Comparison of ENCODE assay signal across 11 cellular contexts in genomic region chr10:100510533-100511308, GRCh38. TPM values are rescaled to one million over a fixed set of nuclear protein-coding genes. Genes with fewer than 3 reads are reported as not detected.
DNase-seq lines count a peak whose midpoint lies in the region; ATAC-seq and TF ChIP-seq lines count a peak whose summit lies in the region.
"Had no signal": no experiment of that assay in that cellular context is flagged by ENCODE, and none has a peak within 500 bp of the region (broad histone marks: within the 10 kb centered on the region; RNA-seq: fewer than 3 reads in every experiment).

No MANE protein-coding gene starts in this region.

- H3K4me3 Mint-ChIP-seq in activated naive CD4-positive, alpha-beta T cell treated with anti-CD3 and anti-CD28 coated beads, Interleukin-2, amount 10 ng/mL, durations not matched to agents 7 days and 5 days: peak overlapping the region; percentile 79
- H3K4me3 Mint-ChIP-seq: nephron had no signal

- H3K9me3 ChIP-seq in tibial nerve: no peaks in the 10 kb centered on the region
- no peaks in the 10 kb centered on the region for H3K9me3 ChIP-seq in right atrium auricular region
- H3K9me3 ChIP-seq in esophagus squamous epithelium: no peaks in the 10 kb centered on the region

- ATAC-seq in GM21786 (IDR thresholded peaks at IDR 0.05; ENCODE audit: unreplicated experiment) (peak; percentile 64), HG03520 (IDR thresholded peaks at IDR 0.05; ENCODE audit: unreplicated experiment) (no peak)

- 87 to 90% methylated on average over 7 of the region's 7 CpGs for WGBS in tibial nerve, 2 donors
- WGBS in esophagus squamous epithelium, 2 donors: 74 to 75% methylated on average over 7 of the region's 7 CpGs

- peak overlapping the region; percentile 92 for H3K27ac Mint-ChIP-seq in activated naive CD4-positive, alpha-beta T cell treated with anti-CD3 and anti-CD28 coated beads, Interleukin-2, amount 10 ng/mL, durations not matched to agents 7 days and 5 days
- H3K27ac Mint-ChIP-seq: nephron had no signal

- H3K4me3 ChIP-seq in tibial nerve (no peak overlapping the region), right atrium auricular region (no peak overlapping the region), esophagus squamous epithelium (no peak overlapping the region)

- H3K27me3 ChIP-seq in tibial nerve (no peaks in the 10 kb centered on the region), right atrium auricular region (no peaks in the 10 kb centered on the region), esophagus squamous epithelium (no peaks in the 10 kb centered on the region)

- TF ChIP-seq POLR2A in tibial nerve (IDR thresholded peaks at IDR 0.05) (no peak), esophagus squamous epithelium (IDR thresholded peaks at IDR 0.05) (no peak)

- H3K27ac ChIP-seq in tibial nerve (no peak overlapping the region), right atrium auricular region (no peak overlapping the region), esophagus squamous epithelium (no peak overlapping the region)
- H3K27ac ChIP-seq: epithelial cell of prostate had no signal

- peaks cover 54% of the 10 kb centered on the region for H3K36me3 Mint-ChIP-seq in activated naive CD4-positive, alpha-beta T cell treated with anti-CD3 and anti-CD28 coated beads, Interleukin-2, amount 10 ng/mL, durations not matched to agents 7 days and 5 days

- intact Hi-C loops in esophagus squamous epithelium (cut with DNase I): loop anchor here (10.0 kb wide), 1 partner anchor 76 kb away; no protein-coding TSS in a partner anchor

- peak in 4 of 5 experiments; percentile 33 to 99 (median 62) for DNase-seq in T-helper 2 cell
- peak; percentile 87 for DNase-seq in activated naive CD4-positive, alpha-beta T cell treated with anti-CD3 and anti-CD28 coated beads, Interleukin-2, amount 10 ng/mL, durations not matched to agents 7 days and 5 days
- peak in 2 of 3 donors; percentile 52 to 62 for DNase-seq in stimulated activated CD4-positive, alpha-beta T cell treated with anti-CD3 and anti-CD28 coated beads, TNF-alpha, amount 100 ng/mL, for 48 hours (ENCODE audit: low read depth in 3 of 3)
- DNase-seq in tibial nerve (ENCODE audit: low spot score in 2 of 2): no peak
- DNase-seq in right atrium auricular region (ENCODE audit: low spot score): no peak
- no peak for DNase-seq in esophagus squamous epithelium (lab: John Stamatoyannopoulos, UW)

- CTCF ChIA-PET in activated naive CD4-positive, alpha-beta T cell treated with anti-CD3 and anti-CD28 coated beads, Interleukin-2, amount 10 ng/mL, durations not matched to agents 7 days and 5 days (lab: Charles Lee): interaction anchor here (0.6 to 12.3 kb wide), 13 partner anchors 9 to 488 kb away, joined by 3 to 206 read pairs (median 9); partner anchors contain the start of genes HIF1AN, SCD and SEC31B

- H3K4me1 ChIP-seq in tibial nerve (no peaks in the 10 kb centered on the region), right atrium auricular region (no peaks in the 10 kb centered on the region), esophagus squamous epithelium (peaks cover 0 to 15% (median 0%) of the 10 kb centered on the region in 3 donors)

- H3K36me3 ChIP-seq in tibial nerve (peaks cover 0 to 96% (median 0%) of the 10 kb centered on the region in 3 donors), right atrium auricular region (peaks cover 29% of the 10 kb centered on the region), esophagus squamous epithelium (peaks cover 7 to 86% (median 8%) of the 10 kb centered on the region in 3 donors)

- no peaks in the 10 kb centered on the region for H3K9me3 Mint-ChIP-seq in activated naive CD4-positive, alpha-beta T cell treated with anti-CD3 and anti-CD28 coated beads, Interleukin-2, amount 10 ng/mL, durations not matched to agents 7 days and 5 days
- H3K9me3 Mint-ChIP-seq: nephron had no signal

- peaks cover 82% of the 10 kb centered on the region for H3K4me1 Mint-ChIP-seq in activated naive CD4-positive, alpha-beta T cell treated with anti-CD3 and anti-CD28 coated beads, Interleukin-2, amount 10 ng/mL, durations not matched to agents 7 days and 5 days
- H3K4me1 Mint-ChIP-seq: nephron had no signal

- TF ChIP-seq CTCF in tibial nerve (IDR thresholded peaks at IDR 0.05) (no peak), right atrium auricular region (IDR thresholded peaks at IDR 0.05) (no peak), esophagus squamous epithelium (IDR thresholded peaks at IDR 0.05) (no peak)

- H3K27me3 Mint-ChIP-seq in activated naive CD4-positive, alpha-beta T cell treated with anti-CD3 and anti-CD28 coated beads, Interleukin-2, amount 10 ng/mL, durations not matched to agents 7 days and 5 days: no peaks in the 10 kb centered on the region

- TF ChIP-seq EP300 in tibial nerve (IDR thresholded peaks at IDR 0.05): no peak

RNA-seq across cellular contexts. Expression of gene SEC31B, which starts 8.9 kb away (rescaled TPM):
- total RNA-seq in tibial nerve (10 to 100 TPM; 12.7 to 24.9 (median 17.5) TPM), right atrium auricular region (1 to 10 TPM; 2.0 to 4.5 TPM), esophagus squamous epithelium (1 to 10 TPM in 3 of 4 donors, under 1 TPM in 1; 0.85 to 7.1 (median 2.5) TPM)

RNA-seq across cellular contexts. Expression of gene NDUFB8, which starts 18.9 kb away (rescaled TPM):
- total RNA-seq in tibial nerve: 100 to 1,000 TPM; 106 to 161 (median 132) TPM
- 100 to 1,000 TPM; 355 to 361 TPM for total RNA-seq in right atrium auricular region
- total RNA-seq in esophagus squamous epithelium: 100 to 1,000 TPM; 160 to 215 (median 187) TPM

RNA-seq across cellular contexts. Expression of gene HIF1AN, which starts 25.0 kb away (rescaled TPM):
- total RNA-seq in tibial nerve (10 to 100 TPM; 11.8 to 24.0 (median 13.6) TPM), right atrium auricular region (10 to 100 TPM in 1 of 2 donors, 1 to 10 TPM in 1; 8.5 to 11.3 TPM), esophagus squamous epithelium (10 to 100 TPM in 3 of 4 donors, 1 to 10 TPM in 1; 8.6 to 13.2 (median 11.6) TPM)

RNA-seq across cellular contexts. Expression of gene WNT8B, which starts 47.9 kb away (rescaled TPM):
- total RNA-seq in tibial nerve: not detected
- total RNA-seq in right atrium auricular region: not detected
- not detected for total RNA-seq in esophagus squamous epithelium
- total RNA-seq: RPMI7951 had no signal

Comparison
In these comparisons a context has a peak if more than half of its experiments do, and no peak if none do; other contexts are left out.
1. DNase-seq: peak in T-helper 2 cell (4 of 5), activated naive CD4-positive, alpha-beta T cell treated with anti-CD3 and anti-CD28 coated beads, Interleukin-2, amount 10 ng/mL, durations not matched to agents 7 days and 5 days (single experiment) and stimulated activated CD4-positive, alpha-beta T cell treated with anti-CD3 and anti-CD28 coated beads, TNF-alpha, amount 100 ng/mL, for 48 hours (2 of 3); none in tibial nerve (0 of 2), right atrium auricular region (single experiment) and esophagus squamous epithelium (single experiment).